ENCODE assay signal across 8 cellular contexts in genomic region chr5:159286420-159287035, GRCh38. TPM values are rescaled to one million over a fixed set of nuclear protein-coding genes. Genes with fewer than 3 reads are reported as not detected.
DNase-seq lines count a peak whose midpoint lies in the region; ATAC-seq and TF ChIP-seq lines count a peak whose summit lies in the region.

No MANE protein-coding gene starts in this region.

- TF ChIP-seq RAD21 in liver (IDR thresholded peaks at IDR 0.05), result peak; percentile 79 to 81

- no peaks in the 10 kb centered on the region for H3K9me3 ChIP-seq in liver (ENCODE audit: control insufficient read depth in 4 of 4, low read length in 3 of 4)

- H3K4me3 ChIP-seq in liver (ENCODE audit: low read depth in 1 of 3, low read length in 3 of 3), result no peak overlapping the region

- WGBS in liver, result 60% methylated on average over 8 of the region's 8 CpGs

- peaks cover 0 to 18% (median 9%) of the 10 kb centered on the region in 4 donors for H3K36me3 ChIP-seq in liver (ENCODE audit: control insufficient read depth in 4 of 4, insufficient read depth in 3 of 4, low read depth in 1 of 4, low read length in 3 of 4)

- H3K9ac ChIP-seq in liver (ENCODE audit: low read depth in 1 of 2, low read length in 2 of 2), result no peak overlapping the region

- peak; percentile 32 for TF ChIP-seq CTCF in liver (IDR thresholded peaks at IDR 0.05; ENCODE audit: low read depth, low read length, missing input control)

- DNase-seq in stimulated activated CD4-positive, alpha-beta T cell treated with anti-CD3 and anti-CD28 coated beads, Interleukin-4, amount 100 ng/mL, for 24 hours, result peak; percentile 24
- no peak for DNase-seq in stimulated activated CD4-positive, alpha-beta T cell treated with anti-CD3 and anti-CD28 coated beads, Interleukin-2, amount 100 ng/mL, for 24 hours
- DNase-seq in NCI-H446 treated with DMSO at 0.1 percent for 48 hours (lab: John Stamatoyannopoulos, UW) (peak; percentile 5), HK-2 (ENCODE audit: unreplicated experiment) (no peak)
- peak; percentile 29 for DNase-seq in central memory CD4-positive, alpha-beta T cell

- ATAC-seq in GM18498 (IDR thresholded peaks at IDR 0.05; ENCODE audit: unreplicated experiment) (no peak), GM18520 (IDR thresholded peaks at IDR 0.05; ENCODE audit: unreplicated experiment) (no peak)

- no peak overlapping the region for H3K27ac ChIP-seq in liver (ENCODE audit: low read depth in 1 of 2, low read length in 2 of 2)

- H3K4me1 ChIP-seq in liver (ENCODE audit: control insufficient read depth in 4 of 4, insufficient read depth in 4 of 4, low read length in 3 of 4), result no peaks in the 10 kb centered on the region

- no peaks in the 10 kb centered on the region for H3K27me3 ChIP-seq in liver (ENCODE audit: control insufficient read depth in 4 of 4, insufficient read depth in 4 of 4, low read length in 3 of 4)

TF ChIP-seq in liver, 16 proteins besides CTCF, POLR2A, EP300 and RAD21:
- TF ChIP-seq RXRA (IDR thresholded peaks at IDR 0.05) (no peak), ZBTB33 (IDR thresholded peaks at IDR 0.05) (no peak), GABPA (IDR thresholded peaks at IDR 0.05 in 1 of 2, conservative IDR thresholded peaks at IDR 0.05 in 1 of 2) (no peak), SP1 (IDR thresholded peaks at IDR 0.05) (no peak), NR2F2 (IDR thresholded peaks at IDR 0.05) (no peak), MAX (IDR thresholded peaks at IDR 0.05) (no peak)
TF ChIP-seq in liver: peak in this region for 0.

RNA-seq across cellular contexts. Expression of gene UBLCP1, which starts 23.4 kb away (rescaled TPM):
- total RNA-seq in liver, result 1 to 10 TPM; 6.1 to 9.5 TPM
- 1 to 10 TPM; 6.7 to 8.4 TPM for polyA plus RNA-seq in liver

RNA-seq across cellular contexts. Expression of gene IL12B, which starts 43.8 kb away (rescaled TPM):
- not detected for total RNA-seq in liver
- not detected for polyA plus RNA-seq in liver

Comparison
In these comparisons a context has a peak if more than half of its experiments do, and no peak if none do; other contexts are left out.
1. DNase-seq: peak in stimulated activated CD4-positive, alpha-beta T cell treated with anti-CD3 and anti-CD28 coated beads, Interleukin-4, amount 100 ng/mL, for 24 hours (single experiment), NCI-H446 treated with DMSO at 0.1 percent for 48 hours (single experiment) and central memory CD4-positive, alpha-beta T cell (single experiment); none in stimulated activated CD4-positive, alpha-beta T cell treated with anti-CD3 and anti-CD28 coated beads, Interleukin-2, amount 100 ng/mL, for 24 hours (0 of 2) and HK-2 (single experiment).